Comparison of ENCODE assay signal across 15 cellular contexts in the genomic region with DNA sequence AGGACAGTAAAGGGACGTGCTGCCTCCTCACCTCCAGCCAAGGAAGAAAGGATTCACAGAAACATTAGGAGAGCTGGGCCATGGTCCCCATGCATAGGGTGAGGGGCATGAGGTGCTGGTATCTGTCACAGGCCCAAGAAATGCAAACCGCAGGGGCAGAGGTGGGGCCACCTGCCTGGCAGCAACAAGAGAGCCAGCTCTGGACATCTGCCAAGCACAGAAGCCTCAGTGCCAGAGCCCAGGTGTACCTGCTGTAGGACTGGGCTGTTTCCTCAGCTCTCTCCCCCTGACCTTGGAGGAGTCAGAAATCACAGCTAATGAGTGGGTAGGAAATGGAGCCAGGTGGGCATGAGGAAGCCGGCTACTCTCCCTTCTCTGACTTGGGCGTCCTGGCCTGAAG. TPM values are rescaled to one million over a fixed set of nuclear protein-coding genes. Genes with fewer than 3 reads are reported as not detected.
A peak's percentile ranks its signal among the peaks of the same experiment; 100 is the strongest.
DNase-seq lines count a peak whose midpoint lies in the region; ATAC-seq and TF ChIP-seq lines count a peak whose summit lies in the region.
"Had no signal": no experiment of that assay in that cellular context is flagged by ENCODE, and none has a peak within 500 bp of the region (broad histone marks: within the 10 kb centered on the region; RNA-seq: fewer than 3 reads in every experiment).

No MANE protein-coding gene starts in this region.

- H3K4me1 ChIP-seq in upper lobe of right lung (peaks cover 2% of the 10 kb centered on the region), ovary (ENCODE audit: insufficient read depth) (no peaks in the 10 kb centered on the region)

- DNase-seq in NCI-H1436 (lab: John Stamatoyannopoulos, UW): peak; percentile 25
- DNase-seq in NCI-H1436 treated with DMSO at 0.1 percent for 48 hours (lab: John Stamatoyannopoulos, UW): no peak
- peak; percentile 99 for DNase-seq in NCI-H69 (lab: John Stamatoyannopoulos, UW)
- peak; percentile 35 for DNase-seq in epithelial cell of esophagus (ENCODE audit: low read depth)
- DNase-seq in upper lobe of right lung: peak; percentile 79
- DNase-seq in activated T-cell treated with anti-CD3 and anti-CD28 coated beads, Interleukin-2, amount 50 U/mL, for 4 hours: no peak
- DNase-seq in ovary: no peak
- DNase-seq: 8988T; activated CD4-positive, alpha-beta T cell treated with anti-CD3 and anti-CD28 coated beads, Interleukin-2, amount 10 ng/mL, durations not matched to agents 24 days and 14 days; islet precursor cell; naive B cell had no signal

- H3K9me3 ChIP-seq in upper lobe of right lung (no peaks in the 10 kb centered on the region), ovary (no peaks in the 10 kb centered on the region)

- peaks cover 15% of the 10 kb centered on the region for H3K27me3 Mint-ChIP-seq in activated T-cell treated with anti-CD3 and anti-CD28 coated beads, Interleukin-2, amount 50 U/mL, for 4 hours (ENCODE audit: low read depth)

- no peak for TF ChIP-seq POLR2A in ovary (IDR thresholded peaks at IDR 0.05)

- TF ChIP-seq CTCF in epithelial cell of esophagus (IDR thresholded peaks at IDR 0.05; ENCODE audit: insufficient read depth, low read depth, low read length, missing control alignments): no peak
- TF ChIP-seq CTCF in upper lobe of right lung (IDR thresholded peaks at IDR 0.05): no peak
- TF ChIP-seq CTCF in ovary (IDR thresholded peaks at IDR 0.05): no peak

- no peak for TF ChIP-seq EP300 in ovary (IDR thresholded peaks at IDR 0.05)

- ATAC-seq in upper lobe of right lung (peak; percentile 89), GM21737 (IDR thresholded peaks at IDR 0.05; ENCODE audit: unreplicated experiment) (no peak)
- no peak for ATAC-seq in activated T-cell treated with anti-CD3 and anti-CD28 coated beads, Interleukin-2, amount 50 U/mL, for 4 hours

- no peaks in the 10 kb centered on the region for H3K27me3 ChIP-seq in upper lobe of right lung
- no peaks in the 10 kb centered on the region for H3K27me3 ChIP-seq in ovary

- H3K36me3 ChIP-seq in upper lobe of right lung (no peaks in the 10 kb centered on the region), ovary (no peaks in the 10 kb centered on the region)

- H3K36me3 Mint-ChIP-seq in activated T-cell treated with anti-CD3 and anti-CD28 coated beads, Interleukin-2, amount 50 U/mL, for 4 hours (ENCODE audit: insufficient read depth): no peaks in the 10 kb centered on the region
- H3K36me3 Mint-ChIP-seq: naive B cell had no signal

- no peak overlapping the region for H3K4me3 ChIP-seq in epithelial cell of esophagus (ENCODE audit: low read length)
- H3K4me3 ChIP-seq in upper lobe of right lung: no peak overlapping the region
- H3K4me3 ChIP-seq in ovary: no peak overlapping the region
- H3K4me3 ChIP-seq: skin epidermis had no signal

- H3K4me1 Mint-ChIP-seq in activated T-cell treated with anti-CD3 and anti-CD28 coated beads, Interleukin-2, amount 50 U/mL, for 4 hours (ENCODE audit: low read depth): peaks cover 3% of the 10 kb centered on the region
- H3K4me1 Mint-ChIP-seq: naive B cell had no signal

- H3K9me3 Mint-ChIP-seq in activated T-cell treated with anti-CD3 and anti-CD28 coated beads, Interleukin-2, amount 50 U/mL, for 4 hours: no peaks in the 10 kb centered on the region
- H3K9me3 Mint-ChIP-seq: activated CD4-positive, alpha-beta T cell treated with anti-CD3 and anti-CD28 coated beads, Interleukin-2, amount 10 ng/mL, durations not matched to agents 24 days and 14 days had no signal

- no peak overlapping the region for H3K4me3 Mint-ChIP-seq in activated T-cell treated with anti-CD3 and anti-CD28 coated beads, Interleukin-2, amount 50 U/mL, for 4 hours
- H3K4me3 Mint-ChIP-seq: activated CD4-positive, alpha-beta T cell treated with anti-CD3 and anti-CD28 coated beads, Interleukin-2, amount 10 ng/mL, durations not matched to agents 24 days and 14 days; naive B cell had no signal

- H3K27ac ChIP-seq in upper lobe of right lung: no peak overlapping the region
- H3K27ac ChIP-seq in ovary: no peak overlapping the region
- H3K27ac ChIP-seq: HL-60, skin epidermis had no signal

- intact Hi-C loops in upper lobe of right lung (cut with DNase I): no loop called here
- intact Hi-C loops in ovary (cut with DNase I): no loop called here

- 79 to 81% (median 80%) methylated on average over 4 of the region's 4 CpGs for WGBS in ovary, 3 donors

RNA-seq across cellular contexts. Expression of a gene that starts 45.3 kb away (rescaled TPM):
- total RNA-seq in upper lobe of right lung (4.3 TPM), ovary (1 to 10 TPM in 3 of 7 donors, under 1 TPM in 4; 0.35 to 3.0 (median 0.98) TPM)
- total RNA-seq in activated T-cell treated with anti-CD3 and anti-CD28 coated beads, Interleukin-2, amount 50 U/mL, for 4 hours: not detected
- polyA plus RNA-seq in ovary: 1 to 10 TPM in 1 of 2 donors, under 1 TPM in 1; 0.58 to 3.1 TPM
- total RNA-seq: activated CD4-positive, alpha-beta T cell treated with anti-CD3 and anti-CD28 coated beads, Interleukin-2, amount 10 ng/mL, durations not matched to agents 24 days and 14 days; T-helper 2 cell treated with Interferon-gamma antibody and Interleukin-4, amounts not matched to agents 100 ng/mL and 5 ng/mL, for 36 hours had no signal

RNA-seq across cellular contexts. Expression of a gene that starts 54.1 kb away (rescaled TPM):
- total RNA-seq in upper lobe of right lung (18.7 TPM), ovary (10 to 100 TPM; 13.3 to 25.2 (median 18.6) TPM)
- total RNA-seq in activated T-cell treated with anti-CD3 and anti-CD28 coated beads, Interleukin-2, amount 50 U/mL, for 4 hours: 10 to 100 TPM; 46.4 to 48.0 (median 47.9) TPM
- polyA plus RNA-seq in ovary: 10 to 100 TPM; 20.6 to 24.1 TPM

Comparison
In these comparisons a context has a peak if more than half of its experiments do, and no peak if none do; other contexts are left out.
1. DNase-seq: peak in NCI-H1436 (single experiment), NCI-H69 (single experiment), epithelial cell of esophagus (single experiment) and upper lobe of right lung (single experiment); none in NCI-H1436 treated with DMSO at 0.1 percent for 48 hours (single experiment), activated T-cell treated with anti-CD3 and anti-CD28 coated beads, Interleukin-2, amount 50 U/mL, for 4 hours (single experiment) and ovary (0 of 5).